22 cellular contexts compared by ENCODE assay signal in the genomic region with DNA sequence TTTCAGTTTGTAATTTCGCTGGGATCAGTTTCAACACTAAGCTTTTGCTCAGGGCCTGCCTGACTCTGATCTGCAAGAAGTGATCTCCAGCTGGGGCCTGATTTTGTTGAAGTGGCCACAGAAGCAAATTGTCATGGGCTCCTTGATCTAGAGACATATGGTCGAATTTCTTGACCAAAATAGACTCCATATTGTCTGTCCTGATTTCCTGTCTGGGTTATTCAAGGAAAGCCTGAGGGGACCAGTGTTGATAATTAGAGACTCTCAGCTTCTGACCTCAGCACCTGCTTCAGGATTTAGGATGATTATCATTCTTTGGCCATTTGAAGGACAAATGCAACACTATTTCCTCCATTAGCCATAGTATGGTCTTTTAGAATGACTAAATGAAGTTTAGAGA.
"Had no signal": no experiment of that assay in that cellular context is flagged by ENCODE, and none has a peak within 500 bp of the region (broad histone marks: within the 10 kb centered on the region; RNA-seq: fewer than 3 reads in every experiment).

No MANE protein-coding gene starts in this region.

- H3K4me3 Mint-ChIP-seq: IgD-negative memory B cell had no signal

- H3K4me3 ChIP-seq: K562 had no signal

- ATAC-seq: K562 had no signal

- H3K36me3 Mint-ChIP-seq: IgD-negative memory B cell had no signal

- H3K27ac ChIP-seq: HL-60, KMS-11 had no signal

- H3K9ac ChIP-seq: KMS-11, SK-N-SH had no signal

- H3K4me2 ChIP-seq: KMS-11, SK-N-SH had no signal

- H3K4me1 Mint-ChIP-seq: IgD-negative memory B cell had no signal

- DNase-seq: Kasumi-1, MM.1S, NCI-H1092 treated with DMSO at 0.1 percent for 48 hours, NCI-H1436, NCI-H187, NCI-H2029, NCI-H2081 treated with DMSO at 0.1 percent for 48 hours, NCI-H2171, NCI-H226, NCI-H446, NCI-H510A, NCI-H526 treated with DMSO at 0.1 percent for 48 hours, NCI-H774, Right ventricle myocardium superior, RPMI8226, SIG-M5, SK-N-SH, SW 1271 had no signal
